Comparison of ENCODE assay signal across 9 cellular contexts in the genomic region with DNA sequence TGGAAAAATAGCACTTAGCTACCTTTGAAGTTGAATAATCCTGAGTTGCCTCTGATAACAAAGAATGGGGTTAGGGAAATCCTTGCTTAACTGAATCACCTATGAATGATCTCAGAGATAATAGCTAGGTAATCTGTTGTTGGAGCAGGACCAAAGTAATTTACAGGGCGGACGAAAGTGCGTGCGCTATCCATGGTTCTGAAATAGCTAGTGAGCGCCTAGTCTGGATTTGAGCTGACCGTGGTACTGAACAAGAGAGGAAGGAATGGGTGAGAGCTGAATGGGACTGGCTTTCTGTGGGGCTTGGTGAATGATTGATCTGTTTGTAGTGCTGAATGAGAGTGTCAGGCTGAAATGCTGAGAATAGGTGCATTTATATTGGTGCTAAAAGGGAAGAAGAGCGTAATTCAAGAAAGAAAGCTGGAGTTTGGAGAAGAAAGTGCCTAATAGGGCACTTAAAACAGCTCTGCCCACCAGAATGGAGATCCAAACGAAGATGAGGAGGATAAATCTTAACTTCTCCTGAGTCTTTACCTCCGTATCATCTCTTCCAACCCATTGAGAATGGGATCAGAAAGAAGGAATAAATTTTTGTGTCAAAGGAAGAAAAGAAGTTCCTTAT. TPM values are rescaled to one million over a fixed set of nuclear protein-coding genes. Genes with fewer than 3 reads are reported as not detected.
DNase-seq lines count a peak whose midpoint lies in the region; ATAC-seq and TF ChIP-seq lines count a peak whose summit lies in the region.
"Had no signal": no experiment of that assay in that cellular context is flagged by ENCODE, and none has a peak within 500 bp of the region (broad histone marks: within the 10 kb centered on the region; RNA-seq: fewer than 3 reads in every experiment).

No MANE protein-coding gene starts in this region.

- H3K36me3 Mint-ChIP-seq in H9 (ENCODE audit: insufficient read depth in 1 of 3, low read depth in 3 of 3) = no peaks in the 10 kb centered on the region
- H3K36me3 Mint-ChIP-seq: brain had no signal

- no peaks in the 10 kb centered on the region for H4K20me1 ChIP-seq in H9 (ENCODE audit: control insufficient read depth, insufficient read depth, insufficient read length)

- peaks cover 32% of the 10 kb centered on the region for H3K27me3 Mint-ChIP-seq in H9 (ENCODE audit: low read depth)

- H3K4me3 Mint-ChIP-seq in H9 = no peak overlapping the region
- H3K4me3 Mint-ChIP-seq: brain had no signal

- no peak overlapping the region for H2BK5ac ChIP-seq in H9 (ENCODE audit: insufficient read length, low read length)

- H3K4me3 ChIP-seq in AG10803 (ENCODE audit: low read length) (no peak overlapping the region), SJSA1 (no peak overlapping the region), gastrocnemius medialis (no peak overlapping the region)

- ATAC-seq in esophagus mucosa = peak; percentile 74
- ATAC-seq in GM18520 (IDR thresholded peaks at IDR 0.05; ENCODE audit: unreplicated experiment) = no peak
- ATAC-seq in gastrocnemius medialis = no peak
- no peak for ATAC-seq in GM21786 (IDR thresholded peaks at IDR 0.05; ENCODE audit: unreplicated experiment)

- H3K79me2 ChIP-seq in H9 (ENCODE audit: insufficient read depth, low read length) = no peaks in the 10 kb centered on the region

- H3K36me3 ChIP-seq in SJSA1 = no peaks in the 10 kb centered on the region
- no peaks in the 10 kb centered on the region for H3K36me3 ChIP-seq in gastrocnemius medialis

- no peaks in the 10 kb centered on the region for H3K9me3 ChIP-seq in H9 (ENCODE audit: control insufficient read depth, low read depth, low read length)
- no peaks in the 10 kb centered on the region for H3K9me3 ChIP-seq in SJSA1 (replicated peaks)
- H3K9me3 ChIP-seq in gastrocnemius medialis = no peaks in the 10 kb centered on the region

- H2BK12ac ChIP-seq in H9 (ENCODE audit: insufficient read length, low read depth, low read length) = no peak overlapping the region

- no CpG with 5 or more reads among the region's 9 CpGs for WGBS in H9 (ENCODE audit: extremely low coverage, insufficient read length, low lambda C conversion rate)

- intact Hi-C loops in gastrocnemius medialis (cut with DNase I; ENCODE audit: low total_unique reads) = no loop called here

- no peak overlapping the region for H3K4ac ChIP-seq in H9 (ENCODE audit: low read depth, low read length)

- no peak overlapping the region for H2BK15ac ChIP-seq in H9 (ENCODE audit: low read depth, low read length)

- no peak overlapping the region for H4K5ac ChIP-seq in H9 (ENCODE audit: insufficient read length, low read depth, low read length)

- H3K23me2 ChIP-seq in H9 (ENCODE audit: insufficient read length, low read depth, low read length, poor library complexity, severe bottlenecking) = no peaks in the 10 kb centered on the region

- no peak overlapping the region for H2AFZ ChIP-seq in H9 (ENCODE audit: low read length)

- H3K27ac ChIP-seq in H9 (ENCODE audit: insufficient read length, low read depth, low read length) (no peak overlapping the region), SJSA1 (no peak overlapping the region), gastrocnemius medialis (no peak overlapping the region)

- no peak overlapping the region for H3T11ph ChIP-seq in H9 (ENCODE audit: low read length)

- no peaks in the 10 kb centered on the region for H3K79me1 ChIP-seq in H9 (ENCODE audit: insufficient read depth, low read depth, low read length, poor library complexity, severe bottlenecking)

- H3K27ac Mint-ChIP-seq in H9 = no peak overlapping the region
- H3K27ac Mint-ChIP-seq: brain had no signal

- H3K4me1 ChIP-seq in H9 (ENCODE audit: insufficient read depth, low read length) (no peaks in the 10 kb centered on the region), SJSA1 (replicated peaks) (no peaks in the 10 kb centered on the region), gastrocnemius medialis (no peaks in the 10 kb centered on the region)

- H3K27me3 ChIP-seq in H9 (ENCODE audit: insufficient read depth, low read length) (no peaks in the 10 kb centered on the region), SJSA1 (replicated peaks) (no peaks in the 10 kb centered on the region), gastrocnemius medialis (no peaks in the 10 kb centered on the region)

- H4K91ac ChIP-seq in H9 (ENCODE audit: insufficient read length, low read depth, low read length) = no peak overlapping the region

- no peak overlapping the region for H3K18ac ChIP-seq in H9 (ENCODE audit: insufficient read length, low read depth, low read length)

- no peak overlapping the region for H4K8ac ChIP-seq in H9 (replicated peaks; ENCODE audit: insufficient read length, low read depth, low read length)

- H3K14ac ChIP-seq in H9 (ENCODE audit: insufficient read depth, low read length) = no peak overlapping the region

- H2AK5ac ChIP-seq in H9 (ENCODE audit: insufficient read length, low read length) = no peak overlapping the region

- H3K4me2 ChIP-seq in H9 (ENCODE audit: insufficient read depth, insufficient read length, low read length) = no peak overlapping the region

- H3K56ac ChIP-seq in H9 (ENCODE audit: insufficient read length, low read depth, low read length) = no peak overlapping the region

- DNase-seq in AG10803 (ENCODE audit: low read depth) (peak; percentile 55), H9 (peak; percentile 72), SJSA1 (ENCODE audit: low read depth in 1 of 2, low spot score in 2 of 2) (peak; percentile 46 to 53), pulmonary artery endothelial cell (ENCODE audit: low read depth, low spot score) (peak; percentile 32), gastrocnemius medialis (no peak)

- peaks cover 0 to 2% of the 10 kb centered on the region in 2 experiments; a peak in 2 of 4 replicates for H3K4me1 Mint-ChIP-seq in H9
- H3K4me1 Mint-ChIP-seq: brain had no signal

- H2BK120ac ChIP-seq in H9 (ENCODE audit: low read depth, low read length, poor library complexity, severe bottlenecking) = no peak overlapping the region

- no peak overlapping the region for H3K23ac ChIP-seq in H9 (ENCODE audit: insufficient read length, low read depth, low read length)

- TF ChIP-seq CTCF in AG10803 (conservative IDR thresholded peaks at IDR 0.05; ENCODE audit: low read length) (no peak), H9 (conservative IDR thresholded peaks at IDR 0.05) (no peak), gastrocnemius medialis (IDR thresholded peaks at IDR 0.05 in 4 of 5, conservative IDR thresholded peaks at IDR 0.05 in 1 of 5) (no peak)

- in situ Hi-C loops in gastrocnemius medialis (cut with MboI; ENCODE audit: low sequenced_read_pairs in 4 of 4) = no loop called here

- H3K9me3 Mint-ChIP-seq in H9 = no peaks in the 10 kb centered on the region

- no peak overlapping the region for H3K9ac ChIP-seq in H9 (ENCODE audit: extremely low read depth, insufficient read length, low read length)

- no peak for TF ChIP-seq POLR2A in gastrocnemius medialis (IDR thresholded peaks at IDR 0.05)

- no peak overlapping the region for H2BK20ac ChIP-seq in H9 (ENCODE audit: low read depth, low read length, poor library complexity, severe bottlenecking)

RNA-seq across cellular contexts. Expression of gene SCN10A, which starts 10.1 kb away (rescaled TPM):
- not detected in 2 replicates for total RNA-seq in H9 (2021)
- not detected in 2 replicates for total RNA-seq in SJSA1 (2014; rRNA removed; shearing (Covaris generic))
- total RNA-seq in esophagus mucosa = not detected
- total RNA-seq in pulmonary artery endothelial cell = 0.11 and 0.20 TPM in 2 replicates
- not detected for total RNA-seq in gastrocnemius medialis

Comparison
In these comparisons a context has a peak if more than half of its experiments do, and no peak if none do; other contexts are left out.
1. DNase-seq: peak in AG10803 (single experiment), H9 (single experiment), SJSA1 (2 of 2) and pulmonary artery endothelial cell (single experiment); none in gastrocnemius medialis (0 of 2).